In genomic region chr9:91978739-91979414, GRCh38 we compare ENCODE assay signal across 2 cellular contexts.
TF ChIP-seq lines count a peak whose summit lies in the region.

No MANE protein-coding gene starts in this region.

TF ChIP-seq in Ishikawa, 13 proteins besides CTCF, POLR2A, EP300 and RAD21 (continued from another document):
- TF ChIP-seq USF1 (IDR thresholded peaks at IDR 0.05) (no peak), FOXM1 (IDR thresholded peaks at IDR 0.05; ENCODE audit: borderline replicate concordance, low read depth) (no peak), MAX (IDR thresholded peaks at IDR 0.05) (no peak)
TF ChIP-seq in Ishikawa: peak in this region for 0.

TF ChIP-seq in HepG2, 621 proteins besides CTCF, POLR2A, EP300 and RAD21 (continued from another document):
- TF ChIP-seq, protein P1, sequence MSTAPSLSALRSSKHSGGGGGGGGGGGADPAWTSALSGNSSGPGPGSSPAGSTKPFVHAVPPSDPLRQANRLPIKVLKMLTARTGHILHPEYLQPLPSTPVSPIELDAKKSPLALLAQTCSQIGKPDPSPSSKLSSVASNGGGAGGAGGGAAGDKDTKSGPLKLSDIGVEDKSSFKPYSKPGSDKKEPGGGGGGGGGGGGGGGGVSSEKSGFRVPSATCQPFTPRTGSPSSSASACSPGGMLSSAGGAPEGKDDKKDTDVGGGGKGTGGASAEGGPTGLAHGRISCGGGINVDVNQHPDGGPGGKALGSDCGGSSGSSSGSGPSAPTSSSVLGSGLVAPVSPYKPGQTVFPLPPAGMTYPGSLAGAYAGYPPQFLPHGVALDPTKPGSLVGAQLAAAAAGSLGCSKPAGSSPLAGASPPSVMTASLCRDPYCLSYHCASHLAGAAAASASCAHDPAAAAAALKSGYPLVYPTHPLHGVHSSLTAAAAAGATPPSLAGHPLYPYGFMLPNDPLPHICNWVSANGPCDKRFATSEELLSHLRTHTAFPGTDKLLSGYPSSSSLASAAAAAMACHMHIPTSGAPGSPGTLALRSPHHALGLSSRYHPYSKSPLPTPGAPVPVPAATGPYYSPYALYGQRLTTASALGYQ (CRISPR knock-in tag; IDR thresholded peaks at IDR 0.05) = no peak
- TF ChIP-seq TBX3 (IDR thresholded peaks at IDR 0.05; ENCODE audit: borderline replicate concordance) (no peak), RFX1 (IDR thresholded peaks at IDR 0.05) (no peak), ZBTB42 (CRISPR knock-in tag; IDR thresholded peaks at IDR 0.05) (no peak), PLRG1 (conservative IDR thresholded peaks at IDR 0.05) (no peak), ZBTB21 (CRISPR knock-in tag; IDR thresholded peaks at IDR 0.05) (no peak), HOMEZ (CRISPR knock-in tag; IDR thresholded peaks at IDR 0.05; ENCODE audit: low read depth) (no peak), ZNF607 (CRISPR knock-in tag; IDR thresholded peaks at IDR 0.05; ENCODE audit: borderline replicate concordance) (no peak), ZFP36 (IDR thresholded peaks at IDR 0.05; ENCODE audit: borderline replicate concordance, low read depth, low read length, partially characterized antibody) (no peak), STAG1 (CRISPR knock-in tag; IDR thresholded peaks at IDR 0.05) (peak; percentile 55), ZNF160 (CRISPR knock-in tag; IDR thresholded peaks at IDR 0.05) (no peak), SCMH1 (CRISPR knock-in tag; IDR thresholded peaks at IDR 0.05; ENCODE audit: borderline replicate concordance) (no peak)
